8 cellular contexts compared by ENCODE assay signal in genomic region chr18:3448845-3449701, GRCh38.
A peak's percentile ranks its signal among the peaks of the same experiment; 100 is the strongest.
DNase-seq lines count a peak whose midpoint lies in the region; ATAC-seq and TF ChIP-seq lines count a peak whose summit lies in the region.

No MANE protein-coding gene starts in this region.

- peak; percentile 50 for ATAC-seq in GM18907 (IDR thresholded peaks at IDR 0.05; ENCODE audit: unreplicated experiment)
- ATAC-seq in HG03159 (IDR thresholded peaks at IDR 0.05; ENCODE audit: unreplicated experiment) = peak; percentile 42

- H3K27me3 ChIP-seq in NT2/D1 (ENCODE audit: insufficient read depth, insufficient read length) (no peaks in the 10 kb centered on the region), mucosa of stomach (ENCODE audit: control insufficient read depth, insufficient read depth, low read length) (no peaks in the 10 kb centered on the region)

- H3K4me3 ChIP-seq in AG09309 (ENCODE audit: control insufficient read depth, low read depth, low read length) (peak overlapping the region; percentile 93), NT2/D1 (ENCODE audit: insufficient read length, low read depth) (peak overlapping the region; percentile 63), epithelial cell of esophagus (ENCODE audit: low read length) (peak overlapping the region; percentile 87), mucosa of stomach (ENCODE audit: low read length) (peak overlapping the region; percentile 79)

- TF ChIP-seq CTCF in AG09309 (IDR thresholded peaks at IDR 0.05; ENCODE audit: control insufficient read depth, insufficient read depth, low read depth, low read length, missing control alignments) = no peak
- no peak for TF ChIP-seq CTCF in epithelial cell of esophagus (IDR thresholded peaks at IDR 0.05; ENCODE audit: insufficient read depth, low read depth, low read length, missing control alignments)

- peaks cover 20% of the 10 kb centered on the region for H3K36me3 ChIP-seq in NT2/D1 (ENCODE audit: insufficient read depth, insufficient read length, low read length)
- H3K36me3 ChIP-seq in mucosa of stomach (ENCODE audit: control insufficient read depth, insufficient read depth, low read length) = no peaks in the 10 kb centered on the region

- peak overlapping the region; percentile 80 for H3K9ac ChIP-seq in NT2/D1 (ENCODE audit: insufficient read length, low read depth)
- H3K9ac ChIP-seq in mucosa of stomach (ENCODE audit: low read length) = peak overlapping the region; percentile 100

- peaks cover 5% of the 10 kb centered on the region for H3K4me1 ChIP-seq in NT2/D1 (ENCODE audit: insufficient read depth, insufficient read length)
- peaks cover 24% of the 10 kb centered on the region for H3K4me1 ChIP-seq in mucosa of stomach (ENCODE audit: control insufficient read depth, insufficient read depth, low read length)

- peak; percentile 95 for DNase-seq in AG09309 (ENCODE audit: low read depth)
- DNase-seq in NT2/D1 (ENCODE audit: low read depth, low spot score) = no peak
- DNase-seq in activated CD8-positive, alpha-beta memory T cell treated with anti-CD3 and anti-CD28 coated beads, Interleukin-2, amount 50 U/mL, for 48 hours = peak; percentile 87
- DNase-seq in epithelial cell of esophagus (ENCODE audit: low read depth) = peak; percentile 99
- peak; percentile 49 to 51 for DNase-seq in stimulated activated CD8-positive, alpha-beta memory T cell treated with anti-CD3 and anti-CD28 coated beads, Interleukin-7, amount 100 ng/mL, for 1 hour (ENCODE audit: low read depth in 2 of 2)

- H3K9me3 ChIP-seq in NT2/D1 (ENCODE audit: insufficient read depth, low read length) (no peaks in the 10 kb centered on the region), mucosa of stomach (ENCODE audit: control insufficient read depth, low read length) (no peaks in the 10 kb centered on the region)
